In genomic region chr1:235504494-235505222, GRCh38 we compare ENCODE assay signal across 8 cellular contexts. TPM values are rescaled to one million over a fixed set of nuclear protein-coding genes. Genes with fewer than 3 reads are reported as not detected.
A peak's percentile ranks its signal among the peaks of the same experiment; 100 is the strongest.
DNase-seq lines count a peak whose midpoint lies in the region; ATAC-seq and TF ChIP-seq lines count a peak whose summit lies in the region.

No MANE protein-coding gene starts in this region.

- no peaks in the 10 kb centered on the region for H3K36me3 Mint-ChIP-seq in T-helper 17 cell (ENCODE audit: low read depth)

- H3K4me3 Mint-ChIP-seq in T-helper 17 cell, result peak overlapping the region; percentile 97

- peak; percentile 85 for ATAC-seq in HG02885 (IDR thresholded peaks at IDR 0.05; ENCODE audit: poor library complexity, unreplicated experiment)
- peak; percentile 88 for ATAC-seq in T-helper 17 cell
- peak; percentile 96 to 97 for ATAC-seq in right cardiac atrium
- ATAC-seq in aorta (ENCODE audit: low FRiP score), result peak; percentile 98

- H3K4me1 ChIP-seq in right cardiac atrium (ENCODE audit: control insufficient read depth, insufficient read depth, low read length) (no peaks in the 10 kb centered on the region), aorta (ENCODE audit: control insufficient read depth in 1 of 2, insufficient read depth in 2 of 2, low read length in 2 of 2) (peaks cover 0 to 4% of the 10 kb centered on the region in 2 donors)

- H3K27ac Mint-ChIP-seq in T-helper 17 cell, result peak overlapping the region; percentile 97

- H3K27me3 Mint-ChIP-seq in T-helper 17 cell, result no peaks in the 10 kb centered on the region

- WGBS in right cardiac atrium, result under 1% methylated on average over 61 of the region's 61 CpGs
- 0% methylated on average over 61 of the region's 61 CpGs for WGBS in aorta, 2 donors

- no peaks in the 10 kb centered on the region for H3K36me3 ChIP-seq in aorta (ENCODE audit: control insufficient read depth in 1 of 2, insufficient read depth in 2 of 2, low read length in 1 of 2)

- TF ChIP-seq POLR2A in GM15510 (IDR thresholded peaks at IDR 0.05; ENCODE audit: borderline replicate concordance, extremely low read depth, insufficient read length), result peak; percentile 66

- DNase-seq in NCI-H1694 (lab: John Stamatoyannopoulos, UW), result peak; percentile 96
- peak; percentile 96 to 98 (median 98) for DNase-seq in T-helper 17 cell
- DNase-seq in anterior cingulate cortex (lab: John Stamatoyannopoulos, UW), result peak; percentile 81 to 100 (median 99)
- peak; percentile 99 to 100 (median 100) for DNase-seq in right cardiac atrium
- peak; percentile 99 for DNase-seq in putamen (ENCODE audit: low spot score)
- peak; percentile 99 to 100 for DNase-seq in aorta

- intact Hi-C loops in right cardiac atrium (cut with DNase I) (no loop called here), aorta (cut with DNase I) (loop anchor here (5.0 to 10.0 kb wide), 4 partner anchors 180 to 560 kb away; partner anchors contain the start of genes ARID4B (in 1 of the 2), GGPS1 (in 1 of the 2) and NID1 (in 1 of the 2))

- H3K9me3 ChIP-seq in T-helper 17 cell (ENCODE audit: control insufficient read depth, low read length, poor library complexity, severe bottlenecking) (no peaks in the 10 kb centered on the region), right cardiac atrium (ENCODE audit: control insufficient read depth, low read length) (no peaks in the 10 kb centered on the region), aorta (ENCODE audit: control insufficient read depth, low read length) (no peaks in the 10 kb centered on the region)

- peaks cover 22% of the 10 kb centered on the region for H3K4me1 Mint-ChIP-seq in T-helper 17 cell

- H3K27me3 ChIP-seq in right cardiac atrium (ENCODE audit: control insufficient read depth, insufficient read depth), result no peaks in the 10 kb centered on the region
- no peaks in the 10 kb centered on the region for H3K27me3 ChIP-seq in aorta (ENCODE audit: control insufficient read depth in 1 of 2, insufficient read depth in 2 of 2, low read length in 1 of 2)

- H3K4me3 ChIP-seq in right cardiac atrium (ENCODE audit: low read length) (peak overlapping the region; percentile 91), aorta (ENCODE audit: low read length in 2 of 2) (peak overlapping the region; percentile 46 to 96)

- H3K27ac ChIP-seq in right cardiac atrium (ENCODE audit: low read length) (peak overlapping the region; percentile 98), aorta (ENCODE audit: low read depth in 1 of 2, low read length in 2 of 2) (peak overlapping the region; percentile 93 to 96)

RNA-seq across cellular contexts. Expression of gene B3GALNT2, which starts 0.4 kb away (rescaled TPM):
- total RNA-seq in T-helper 17 cell (1 to 10 TPM; 6.3 to 8.2 TPM), right cardiac atrium (10 to 100 TPM; 18.7 to 26.8 (median 22.5) TPM), aorta (10 to 100 TPM; 29.8 to 44.6 TPM)
- polyA plus RNA-seq in right cardiac atrium (6.6 TPM), aorta (10 to 100 TPM in 1 of 2 donors, 1 to 10 TPM in 1; 10.0 to 19.5 TPM)

Comparison
In these comparisons a context has a peak if more than half of its experiments do, and no peak if none do; other contexts are left out.
1. Peak in every context shown above with its lines: DNase-seq, ATAC-seq, H3K4me3 ChIP-seq and H3K27ac ChIP-seq.
2. intact Hi-C loops: an anchor here in aorta (5.0 to 10.0 kb wide); none called in right cardiac atrium.